ENCODE assay signal across 1 cellular context in the genomic region with DNA sequence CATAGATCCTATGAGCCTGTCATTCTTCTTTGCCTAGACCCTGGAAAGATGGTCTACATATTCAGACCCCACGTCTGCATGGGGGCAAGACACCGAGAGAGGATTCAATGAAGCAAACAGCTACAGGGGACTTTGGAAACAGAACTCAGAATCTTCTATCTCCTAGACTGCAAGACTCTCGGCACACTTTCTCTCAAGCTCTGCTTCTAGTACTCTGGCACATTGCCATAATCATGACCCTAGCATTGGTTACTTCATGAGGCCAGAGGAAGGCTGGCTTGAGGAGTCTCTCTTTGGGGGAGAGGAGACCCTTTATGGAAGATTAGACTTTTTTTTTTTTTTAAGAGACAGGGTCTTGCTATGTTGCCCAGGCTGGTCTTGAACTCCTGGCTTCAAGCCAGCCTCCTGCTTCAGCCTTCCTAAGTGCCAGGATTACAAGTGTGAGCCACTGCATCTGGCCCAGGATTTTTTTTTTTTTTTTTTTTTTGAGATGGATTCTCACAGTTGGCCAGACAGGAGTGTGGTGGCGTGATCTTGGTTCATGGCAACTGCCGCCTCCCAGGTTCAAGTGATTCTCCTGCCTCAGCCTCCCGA.
TF ChIP-seq lines count a peak whose summit lies in the region.

No MANE protein-coding gene starts in this region.

TF ChIP-seq in HEK293, 187 proteins besides CTCF, POLR2A, EP300 and RAD21 (continued from another document):
- TF ChIP-seq, protein P1, sequence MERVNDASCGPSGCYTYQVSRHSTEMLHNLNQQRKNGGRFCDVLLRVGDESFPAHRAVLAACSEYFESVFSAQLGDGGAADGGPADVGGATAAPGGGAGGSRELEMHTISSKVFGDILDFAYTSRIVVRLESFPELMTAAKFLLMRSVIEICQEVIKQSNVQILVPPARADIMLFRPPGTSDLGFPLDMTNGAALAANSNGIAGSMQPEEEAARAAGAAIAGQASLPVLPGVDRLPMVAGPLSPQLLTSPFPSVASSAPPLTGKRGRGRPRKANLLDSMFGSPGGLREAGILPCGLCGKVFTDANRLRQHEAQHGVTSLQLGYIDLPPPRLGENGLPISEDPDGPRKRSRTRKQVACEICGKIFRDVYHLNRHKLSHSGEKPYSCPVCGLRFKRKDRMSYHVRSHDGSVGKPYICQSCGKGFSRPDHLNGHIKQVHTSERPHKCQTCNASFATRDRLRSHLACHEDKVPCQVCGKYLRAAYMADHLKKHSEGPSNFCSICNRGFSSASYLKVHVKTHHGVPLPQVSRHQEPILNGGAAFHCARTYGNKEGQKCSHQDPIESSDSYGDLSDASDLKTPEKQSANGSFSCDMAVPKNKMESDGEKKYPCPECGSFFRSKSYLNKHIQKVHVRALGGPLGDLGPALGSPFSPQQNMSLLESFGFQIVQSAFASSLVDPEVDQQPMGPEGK (tag by site-specific recombination; IDR thresholded peaks at IDR 0.05), result no peak
- TF ChIP-seq ZNF112 (tag by site-specific recombination; IDR thresholded peaks at IDR 0.05), result no peak
- TF ChIP-seq ZNF658 (tag by site-specific recombination; IDR thresholded peaks at IDR 0.05), result no peak
